Comparison of ENCODE assay signal across 26 cellular contexts in the genomic region with DNA sequence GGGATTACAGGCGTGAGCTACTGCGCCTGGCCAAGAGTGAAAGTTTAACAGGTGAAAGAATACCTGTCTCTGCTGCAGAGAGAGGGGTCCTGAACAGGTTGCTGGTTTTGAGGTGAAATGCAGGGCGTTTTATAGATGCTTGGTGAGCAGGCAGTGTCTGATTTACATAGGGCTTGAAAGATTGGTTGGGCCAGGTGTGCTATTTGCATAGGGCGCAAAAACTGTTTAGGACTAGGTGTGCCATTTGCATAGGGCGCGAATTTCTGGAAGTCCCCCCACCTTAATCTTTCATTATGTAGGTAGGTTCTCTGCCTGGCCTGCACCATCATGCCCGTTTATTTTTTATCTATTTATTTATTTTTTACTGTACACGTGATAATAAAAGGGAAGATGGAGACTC. TPM values are rescaled to one million over a fixed set of nuclear protein-coding genes. Genes with fewer than 3 reads are reported as not detected.
"Had no signal": no experiment of that assay in that cellular context is flagged by ENCODE, and none has a peak within 500 bp of the region (broad histone marks: within the 10 kb centered on the region; RNA-seq: fewer than 3 reads in every experiment).

No MANE protein-coding gene starts in this region.

- H3K27ac Mint-ChIP-seq: activated CD4-positive, alpha-beta memory T cell treated with anti-CD3 and anti-CD28 coated beads for 36 hours; activated CD4-positive, alpha-beta T cell treated with anti-CD3 and anti-CD28 coated beads, Interleukin-2, amount 10 ng/mL, durations not matched to agents 7 days and 5 days; activated naive CD4-positive, alpha-beta T cell treated with anti-CD3 and anti-CD28 coated beads, Interleukin-2, amount 50 U/mL, for 72 hours had no signal

- H3K9me3 ChIP-seq: ascending aorta, body of pancreas had no signal

- H3K9me3 Mint-ChIP-seq: activated CD4-positive, alpha-beta memory T cell treated with anti-CD3 and anti-CD28 coated beads for 36 hours; activated CD4-positive, alpha-beta T cell treated with anti-CD3 and anti-CD28 coated beads, Interleukin-2, amount 10 ng/mL, durations not matched to agents 7 days and 5 days; activated naive CD4-positive, alpha-beta T cell treated with anti-CD3 and anti-CD28 coated beads, Interleukin-2, amount 50 U/mL, for 72 hours; activated naive CD8-positive, alpha-beta T cell treated with anti-CD3 and anti-CD28 coated beads, Interleukin-2, amount 50 U/mL, for 24 hours; activated T-cell treated with anti-CD3 and anti-CD28 coated beads, Interleukin-2, amount 50 U/mL, for 4 hours had no signal

- H3K4me3 ChIP-seq: ascending aorta, body of pancreas had no signal

- H3K27me3 Mint-ChIP-seq: activated CD4-positive, alpha-beta memory T cell treated with anti-CD3 and anti-CD28 coated beads for 36 hours; activated CD4-positive, alpha-beta T cell treated with anti-CD3 and anti-CD28 coated beads, Interleukin-2, amount 10 ng/mL, durations not matched to agents 7 days and 5 days; activated naive CD8-positive, alpha-beta T cell treated with anti-CD3 and anti-CD28 coated beads, Interleukin-2, amount 50 U/mL, for 24 hours; T-helper 17 cell had no signal

- H3K36me3 ChIP-seq: ascending aorta had no signal

- H3K27me3 ChIP-seq: ascending aorta, body of pancreas had no signal

- ATAC-seq: activated naive CD4-positive, alpha-beta T cell treated with anti-CD3 and anti-CD28 coated beads, Interleukin-2, amount 50 U/mL, for 72 hours; activated naive CD8-positive, alpha-beta T cell treated with anti-CD3 and anti-CD28 coated beads, Interleukin-2, amount 50 U/mL, for 24 hours; activated T-cell treated with anti-CD3 and anti-CD28 coated beads, Interleukin-2, amount 50 U/mL, for 4 hours; body of pancreas; T-helper 17 cell had no signal

- DNase-seq: activated CD4-positive, alpha-beta memory T cell treated with anti-CD3 and anti-CD28 coated beads for 36 hours; activated CD4-positive, alpha-beta T cell treated with anti-CD3 and anti-CD28 coated beads, Interleukin-2, amount 10 ng/mL, durations not matched to agents 7 days and 5 days; activated CD4-positive, CD25-positive, alpha-beta regulatory T cell; activated CD8-positive, alpha-beta memory T cell treated with anti-CD3 and anti-CD28 coated beads for 24 hours; activated effector memory CD4-positive, alpha-beta T cell treated with anti-CD3 and anti-CD28 coated beads, Interleukin-2, amount 50 U/mL, for 16 hours; activated naive CD4-positive, alpha-beta T cell treated with Interleukin-2 at 50 U/mL for 16 hours; activated naive CD8-positive, alpha-beta T cell treated with anti-CD3 and anti-CD28 coated beads, Interleukin-2, amount 50 U/mL, for 24 hours; activated T-cell treated with anti-CD3 and anti-CD28 coated beads, Interleukin-2, amount 50 U/mL, for 4 hours; amniotic stem cell; body of pancreas; central memory CD4-positive, alpha-beta T cell; MM.1S; NCI-H1105 treated with DMSO at 0.1 percent for 48 hours; NCI-H1436 treated with DMSO at 0.1 percent for 48 hours; NCI-H187 treated with DMSO at 0.1 percent for 48 hours; NCI-H2171; NCI-H2227 treated with DMSO at 0.1 percent for 48 hours; NCI-H446 treated with DMSO at 0.1 percent for 48 hours; NCI-H69; NK-92 treated with Interleukin-12 subunit alpha and Interleukin-12 subunit beta, amount 100 ng/mL, for 24 hours; SHP77 treated with DMSO at 0.1 percent for 48 hours; T-helper 17 cell; T-helper 9 cell had no signal

- H3K27ac ChIP-seq: ascending aorta, body of pancreas had no signal

- H3K4me3 Mint-ChIP-seq: activated CD4-positive, alpha-beta memory T cell treated with anti-CD3 and anti-CD28 coated beads for 36 hours; activated CD4-positive, alpha-beta T cell treated with anti-CD3 and anti-CD28 coated beads, Interleukin-2, amount 10 ng/mL, durations not matched to agents 7 days and 5 days; activated naive CD8-positive, alpha-beta T cell treated with anti-CD3 and anti-CD28 coated beads, Interleukin-2, amount 50 U/mL, for 24 hours; activated T-cell treated with anti-CD3 and anti-CD28 coated beads, Interleukin-2, amount 50 U/mL, for 4 hours; T-helper 17 cell had no signal

RNA-seq across cellular contexts. Expression of gene CLEC17A, which starts 6.5 kb away (rescaled TPM):
- total RNA-seq: activated CD4-positive, alpha-beta T cell treated with anti-CD3 and anti-CD28 coated beads, Interleukin-2, amount 10 ng/mL, durations not matched to agents 7 days and 5 days; ascending aorta; body of pancreas; bronchial epithelial cell had no signal
